ENCODE assay signal across 15 cellular contexts in genomic region chr2:47169784-47170183, GRCh38. TPM values are rescaled to one million over a fixed set of nuclear protein-coding genes. Genes with fewer than 3 reads are reported as not detected.
A peak's percentile ranks its signal among the peaks of the same experiment; 100 is the strongest.
DNase-seq lines count a peak whose midpoint lies in the region; ATAC-seq and TF ChIP-seq lines count a peak whose summit lies in the region.
"Had no signal": no experiment of that assay in that cellular context is flagged by ENCODE, and none has a peak within 500 bp of the region (broad histone marks: within the 10 kb centered on the region; RNA-seq: fewer than 3 reads in every experiment).

No MANE protein-coding gene starts in this region.

- no peak for TF ChIP-seq CTCF in esophagus muscularis mucosa (IDR thresholded peaks at IDR 0.05)
- no peak for TF ChIP-seq CTCF in osteocyte (IDR thresholded peaks at IDR 0.05)
- TF ChIP-seq CTCF in type B pancreatic cell (conservative IDR thresholded peaks at IDR 0.05) = no peak

- peak overlapping the region; percentile 20 to 55 (median 36) for H3K4me3 Mint-ChIP-seq in CD4-positive, CD25-positive, alpha-beta regulatory T cell
- H3K4me3 Mint-ChIP-seq in osteocyte (ENCODE audit: unreplicated experiment) (no peak overlapping the region), type B pancreatic cell (no peak overlapping the region)
- H3K4me3 Mint-ChIP-seq: activated T-cell treated with anti-CD3 and anti-CD28 coated beads, Interleukin-2, amount 50 U/mL, for 4 hours had no signal

- no peaks in the 10 kb centered on the region for H3K27me3 ChIP-seq in CD4-positive, CD25-positive, alpha-beta regulatory T cell (ENCODE audit: control insufficient read depth, insufficient read depth, low read length)
- H3K27me3 ChIP-seq in esophagus muscularis mucosa = no peaks in the 10 kb centered on the region
- H3K27me3 ChIP-seq: ovary had no signal

- peaks cover 39% of the 10 kb centered on the region for H3K36me3 ChIP-seq in CD4-positive, CD25-positive, alpha-beta regulatory T cell (ENCODE audit: control insufficient read depth, insufficient read depth, low read length)
- peaks cover 6 to 54% (median 16%) of the 10 kb centered on the region in 4 donors for H3K36me3 ChIP-seq in esophagus muscularis mucosa
- H3K36me3 ChIP-seq: ovary had no signal

- no peak for TF ChIP-seq EP300 in esophagus muscularis mucosa (IDR thresholded peaks at IDR 0.05)

- no peak overlapping the region for H3K27ac ChIP-seq in CD4-positive, CD25-positive, alpha-beta regulatory T cell (ENCODE audit: insufficient read depth, low read length, poor library complexity, severe bottlenecking)
- H3K27ac ChIP-seq in esophagus muscularis mucosa (replicated peaks in 1 of 4) = peak overlapping the region; percentile 62 to 100 (median 82)
- H3K27ac ChIP-seq: ovary had no signal

- 30% methylated on average over 2 of the region's 2 CpGs for WGBS in esophagus muscularis mucosa

- CTCF ChIA-PET in HEK293T (lab: Yijun Ruan, JAX) = interaction anchor here (0.7 kb wide), 1 partner anchor 270 kb away, joined by 3 read pairs; no protein-coding TSS in a partner anchor

- H3K27ac Mint-ChIP-seq in CD4-positive, CD25-positive, alpha-beta regulatory T cell = peak overlapping the region; percentile 36 to 71 (median 60)
- H3K27ac Mint-ChIP-seq in osteocyte (ENCODE audit: unreplicated experiment) = peak overlapping the region; percentile 41
- H3K27ac Mint-ChIP-seq in type B pancreatic cell = no peak overlapping the region

- H3K27me3 Mint-ChIP-seq in CD4-positive, CD25-positive, alpha-beta regulatory T cell = peaks cover 5% of the 10 kb centered on the region
- no peaks in the 10 kb centered on the region for H3K27me3 Mint-ChIP-seq in osteocyte (ENCODE audit: unreplicated experiment)
- H3K27me3 Mint-ChIP-seq in type B pancreatic cell = no peaks in the 10 kb centered on the region

- TF ChIP-seq POLR2A in esophagus muscularis mucosa (IDR thresholded peaks at IDR 0.05; ENCODE audit: low read depth) = no peak

- H3K36me3 Mint-ChIP-seq in CD4-positive, CD25-positive, alpha-beta regulatory T cell = peaks cover 19% of the 10 kb centered on the region
- H3K36me3 Mint-ChIP-seq in osteocyte (ENCODE audit: unreplicated experiment) = peaks cover 29% of the 10 kb centered on the region
- H3K36me3 Mint-ChIP-seq in type B pancreatic cell = peaks cover 33% of the 10 kb centered on the region

- H3K9me3 ChIP-seq in CD4-positive, CD25-positive, alpha-beta regulatory T cell (ENCODE audit: control insufficient read depth in 2 of 2, low read length in 2 of 2) = no peaks in the 10 kb centered on the region
- H3K9me3 ChIP-seq in esophagus muscularis mucosa = no peaks in the 10 kb centered on the region
- H3K9me3 ChIP-seq: ovary had no signal

- peaks cover 31 to 81% (median 70%) of the 10 kb centered on the region in 4 donors for H3K4me1 Mint-ChIP-seq in CD4-positive, CD25-positive, alpha-beta regulatory T cell
- peaks cover 75% of the 10 kb centered on the region for H3K4me1 Mint-ChIP-seq in osteocyte (ENCODE audit: unreplicated experiment)
- H3K4me1 Mint-ChIP-seq in type B pancreatic cell (ENCODE audit: unreplicated experiment) = peaks cover 54% of the 10 kb centered on the region

- no peak overlapping the region for H3K4me3 ChIP-seq in CD4-positive, CD25-positive, alpha-beta regulatory T cell (ENCODE audit: low read depth, low read length)
- peak overlapping the region in 2 of 4 donors; percentile 4 to 17 for H3K4me3 ChIP-seq in esophagus muscularis mucosa
- H3K4me3 ChIP-seq: lung, ovary had no signal

- no peaks in the 10 kb centered on the region for H3K9me3 Mint-ChIP-seq in CD4-positive, CD25-positive, alpha-beta regulatory T cell
- no peaks in the 10 kb centered on the region for H3K9me3 Mint-ChIP-seq in osteocyte (ENCODE audit: unreplicated experiment)
- no peaks in the 10 kb centered on the region for H3K9me3 Mint-ChIP-seq in type B pancreatic cell
- H3K9me3 Mint-ChIP-seq: activated T-cell treated with anti-CD3 and anti-CD28 coated beads, Interleukin-2, amount 50 U/mL, for 4 hours had no signal

- intact Hi-C loops in esophagus muscularis mucosa (cut with DNase I) = loop anchor here (5.0 kb wide), 1 partner anchor 152 kb away; no protein-coding TSS in a partner anchor

- POLR2A ChIA-PET in HEK293T (lab: Yijun Ruan, JAX) = no interaction called here

- DNase-seq in CD4-positive, CD25-positive, alpha-beta regulatory T cell = no peak
- DNase-seq in HEK293T (ENCODE audit: extremely low spot score) (no peak), esophagus muscularis mucosa (ENCODE audit: extremely low spot score) (no peak), osteocyte (ENCODE audit: extremely low spot score, unreplicated experiment) (no peak), UCSD-AML1 (lab: John Stamatoyannopoulos, UW; ENCODE audit: unreplicated experiment) (no peak), type B pancreatic cell (ENCODE audit: extremely low spot score, unreplicated experiment) (no peak), NCI-H1105 (lab: John Stamatoyannopoulos, UW) (no peak)
- DNase-seq: activated T-cell treated with anti-CD3 and anti-CD28 coated beads, Interleukin-2, amount 50 U/mL, for 4 hours; anterior cingulate cortex; dermis blood vessel endothelial cell; NCI-H1092; NCI-H226; ovary had no signal

- no peak for ATAC-seq in CD4-positive, CD25-positive, alpha-beta regulatory T cell (ENCODE audit: low read depth in 2 of 2)
- ATAC-seq in GM19395 (IDR thresholded peaks at IDR 0.05; ENCODE audit: unreplicated experiment) = no peak
- ATAC-seq: activated T-cell treated with anti-CD3 and anti-CD28 coated beads, Interleukin-2, amount 50 U/mL, for 4 hours had no signal

- peaks cover 58% of the 10 kb centered on the region for H3K4me1 ChIP-seq in CD4-positive, CD25-positive, alpha-beta regulatory T cell (ENCODE audit: control insufficient read depth, insufficient read depth, low read length, poor library complexity, severe bottlenecking)
- H3K4me1 ChIP-seq in esophagus muscularis mucosa = peaks cover 77 to 95% (median 92%) of the 10 kb centered on the region in 4 donors

TF ChIP-seq in HEK293T, 16 proteins besides CTCF, POLR2A, EP300 and RAD21:
- TF ChIP-seq ARNT (IDR thresholded peaks at IDR 0.05) (no peak), ZNF384 (IDR thresholded peaks at IDR 0.05) (peak; percentile 56), PKNOX1 (IDR thresholded peaks at IDR 0.05) (0 out of 2 replicates have a peak, but pooled peaks have one; percentile 5)
TF ChIP-seq in HEK293T: peak in this region for 2.

RNA-seq across cellular contexts. Expression of gene CALM2, which starts 6.5 kb away (rescaled TPM):
- 211 TPM for total RNA-seq in CD4-positive, CD25-positive, alpha-beta regulatory T cell
- 100 to 1,000 TPM; 890 to 977 (median 944) TPM for polyA plus RNA-seq in CD4-positive, CD25-positive, alpha-beta regulatory T cell
- total RNA-seq in esophagus muscularis mucosa = 1,000 to 10,000 TPM in 1 of 4 donors, 100 to 1,000 TPM in 3; 583 to 1,083 (median 785) TPM
- total RNA-seq in osteocyte = 594 TPM in 2 replicates
- 463 and 627 TPM in 2 replicates for total RNA-seq in type B pancreatic cell (ENCODE audit: low replicate concordance)

RNA-seq across cellular contexts. Expression of gene STPG4, which starts 14.7 kb away (rescaled TPM):
- 0.32 TPM for total RNA-seq in CD4-positive, CD25-positive, alpha-beta regulatory T cell
- not detected for polyA plus RNA-seq in CD4-positive, CD25-positive, alpha-beta regulatory T cell
- total RNA-seq in esophagus muscularis mucosa = not detected
- 0.37 and 0.56 TPM in 2 replicates for total RNA-seq in osteocyte
- total RNA-seq in type B pancreatic cell (ENCODE audit: low replicate concordance) = 0.36 TPM in 1 of 2 replicates, not detected in the other
- total RNA-seq: activated T-cell treated with anti-CD3 and anti-CD28 coated beads, Interleukin-2, amount 50 U/mL, for 4 hours; dermis blood vessel endothelial cell had no signal

Comparison
In these comparisons a context has a peak if more than half of its experiments do, and no peak if none do; other contexts are left out.
1. H3K4me3 Mint-ChIP-seq: peak in CD4-positive, CD25-positive, alpha-beta regulatory T cell (4 of 4); none in osteocyte (single experiment) and type B pancreatic cell (single experiment).